29 cellular contexts compared by ENCODE assay signal in genomic region chr5:143649869-143650268, GRCh38.
DNase-seq lines count a peak whose midpoint lies in the region; ATAC-seq and TF ChIP-seq lines count a peak whose summit lies in the region.
"Had no signal": no experiment of that assay in that cellular context is flagged by ENCODE, and none has a peak within 500 bp of the region (broad histone marks: within the 10 kb centered on the region; RNA-seq: fewer than 3 reads in every experiment).

No MANE protein-coding gene starts in this region.

- H3K9me3 ChIP-seq in smooth muscle cell (replicated peaks; ENCODE audit: low read depth), result no peaks in the 10 kb centered on the region
- H3K9me3 ChIP-seq: gastrocnemius medialis, neutrophil, prostate gland, SJSA1, tibial artery had no signal

- H3K4me2 ChIP-seq in smooth muscle cell, result no peak overlapping the region
- H3K4me2 ChIP-seq: hepatocyte had no signal

- H3K4me3 Mint-ChIP-seq in MCF 10A (ENCODE audit: unreplicated experiment), result no peak overlapping the region
- H3K4me3 Mint-ChIP-seq: B cell; CD8-positive, alpha-beta memory T cell; immature natural killer cell; stimulated activated naive CD8-positive, alpha-beta T cell treated with anti-CD3 and anti-CD28 coated beads, Interleukin-15, amount 100 ng/mL, for 72 hours; T-cell had no signal

- H3K4me3 ChIP-seq in fibroblast of the aortic adventitia (ENCODE audit: low read depth, low read length), result no peak overlapping the region
- no peak overlapping the region for H3K4me3 ChIP-seq in smooth muscle cell
- H3K4me3 ChIP-seq: gastrocnemius medialis, hepatocyte, prostate gland, SJSA1, tibial artery had no signal

- H2AFZ ChIP-seq in smooth muscle cell (ENCODE audit: low read depth), result peak overlapping the region; percentile 43
- H2AFZ ChIP-seq: hepatocyte had no signal

- peaks cover 17% of the 10 kb centered on the region for H3K4me1 Mint-ChIP-seq in MCF 10A (ENCODE audit: insufficient read depth, unreplicated experiment)
- H3K4me1 Mint-ChIP-seq: B cell, immature natural killer cell had no signal

- ATAC-seq in HG03039 (IDR thresholded peaks at IDR 0.05; ENCODE audit: unreplicated experiment), result no peak
- no peak for ATAC-seq in GM21526 (IDR thresholded peaks at IDR 0.05; ENCODE audit: low FRiP score, unreplicated experiment)
- ATAC-seq: gastrocnemius medialis; HCT116; Panc1; stimulated activated naive CD8-positive, alpha-beta T cell treated with anti-CD3 and anti-CD28 coated beads, Interleukin-15, amount 100 ng/mL, for 72 hours; T-cell had no signal

- intact Hi-C loops in MCF 10A (cut with micrococcal nuclease), result no loop called here

- DNase-seq in NOMO-1 (lab: John Stamatoyannopoulos, UW; ENCODE audit: unreplicated experiment in 2 of 2) (peak; percentile 10 to 45), NOMO-1 treated with dmso at 0.1 percent for 144 hours (lab: John Stamatoyannopoulos, UW; ENCODE audit: unreplicated experiment) (no peak), MV-4-11 (lab: John Stamatoyannopoulos, UW) (peak; percentile 80), fibroblast of the aortic adventitia (ENCODE audit: low read depth) (peak; percentile 38), smooth muscle cell (lab: John Stamatoyannopoulos, UW; ENCODE audit: unreplicated experiment) (no peak), MCF 10A (ENCODE audit: unreplicated experiment) (no peak)
- DNase-seq: 8988T; activated CD4-positive, alpha-beta T cell treated with anti-CD3 and anti-CD28 coated beads, Interleukin-2, amount 50 U/mL, for 48 hours; activated naive CD4-positive, alpha-beta T cell treated with Interleukin-2 at 50 U/mL for 16 hours; CD8-positive, alpha-beta memory T cell; DMS153; effector CD8-positive, alpha-beta T cell; erythroblast; gastrocnemius medialis; immature natural killer cell; KG1; mesenchymal stem cell; stimulated activated naive CD8-positive, alpha-beta T cell treated with anti-CD3 and anti-CD28 coated beads, Interleukin-15, amount 100 ng/mL, for 72 hours; T-cell had no signal

- H4K20me1 ChIP-seq in smooth muscle cell (ENCODE audit: low read depth), result no peaks in the 10 kb centered on the region

- H3K27me3 ChIP-seq in smooth muscle cell (ENCODE audit: low read depth), result no peaks in the 10 kb centered on the region
- H3K27me3 ChIP-seq: gastrocnemius medialis, hepatocyte, neutrophil, SJSA1, tibial artery had no signal

- H3K36me3 ChIP-seq in smooth muscle cell (ENCODE audit: low read depth), result no peaks in the 10 kb centered on the region
- H3K36me3 ChIP-seq: gastrocnemius medialis, neutrophil, prostate gland, SJSA1, tibial artery had no signal

- BruUV-seq in MCF 10A (replicated peaks; lab: Mats Ljungman, UMichigan), result no TSS peak

- H3K27ac Mint-ChIP-seq in MCF 10A (ENCODE audit: low read depth, unreplicated experiment), result no peak overlapping the region
- H3K27ac Mint-ChIP-seq: B cell; immature natural killer cell; stimulated activated naive CD8-positive, alpha-beta T cell treated with anti-CD3 and anti-CD28 coated beads, Interleukin-15, amount 100 ng/mL, for 72 hours; T-cell had no signal

- no peaks in the 10 kb centered on the region for H3K27me3 Mint-ChIP-seq in MCF 10A (ENCODE audit: insufficient read depth, unreplicated experiment)
- H3K27me3 Mint-ChIP-seq: B cell; CD8-positive, alpha-beta memory T cell; stimulated activated naive CD8-positive, alpha-beta T cell treated with anti-CD3 and anti-CD28 coated beads, Interleukin-15, amount 100 ng/mL, for 72 hours had no signal

- no peak overlapping the region for H3K27ac ChIP-seq in smooth muscle cell (ENCODE audit: low read depth)
- H3K27ac ChIP-seq: gastrocnemius medialis, hepatocyte, neutrophil, prostate gland, SJSA1 had no signal

- H3K9me3 Mint-ChIP-seq in MCF 10A (ENCODE audit: unreplicated experiment), result no peaks in the 10 kb centered on the region
- H3K9me3 Mint-ChIP-seq: CD8-positive, alpha-beta memory T cell; immature natural killer cell; stimulated activated naive CD8-positive, alpha-beta T cell treated with anti-CD3 and anti-CD28 coated beads, Interleukin-15, amount 100 ng/mL, for 72 hours; T-cell had no signal

- no peaks in the 10 kb centered on the region for H3K36me3 Mint-ChIP-seq in MCF 10A (ENCODE audit: insufficient read depth, unreplicated experiment)
- H3K36me3 Mint-ChIP-seq: CD8-positive, alpha-beta memory T cell; immature natural killer cell; T-cell had no signal

- CTCF ChIA-PET in MCF 10A (lab: Yijun Ruan, JAX), result interaction anchor here (1.1 kb wide), 1 partner anchor 16 kb away, joined by 3 read pairs; no protein-coding TSS in a partner anchor

- H3K9ac ChIP-seq in smooth muscle cell (ENCODE audit: low read depth), result no peak overlapping the region

- TF ChIP-seq CTCF in fibroblast of the aortic adventitia (IDR thresholded peaks at IDR 0.05; ENCODE audit: insufficient read depth, low read length), result no peak
- TF ChIP-seq CTCF in smooth muscle cell (IDR thresholded peaks at IDR 0.05; ENCODE audit: borderline replicate concordance, insufficient read depth, poor library complexity, severe bottlenecking), result no peak
- no peak for TF ChIP-seq CTCF in MCF 10A (IDR thresholded peaks at IDR 0.05; ENCODE audit: unreplicated experiment)

- H3F3A ChIP-seq in smooth muscle cell (ENCODE audit: low read depth), result peaks cover 2% of the 10 kb centered on the region

- H3K79me2 ChIP-seq in smooth muscle cell (ENCODE audit: low read depth), result no peaks in the 10 kb centered on the region
- H3K79me2 ChIP-seq: hepatocyte had no signal

- no peaks in the 10 kb centered on the region for H3K4me1 ChIP-seq in smooth muscle cell (ENCODE audit: low read depth)
- H3K4me1 ChIP-seq: prostate gland had no signal

- POLR2A ChIA-PET in MCF 10A (lab: Yijun Ruan, JAX), result interaction anchor here (0.6 kb wide), 1 partner anchor 246 kb away, joined by 3 read pairs; no protein-coding TSS in a partner anchor

Comparison
In these comparisons a context has a peak if more than half of its experiments do, and no peak if none do; other contexts are left out.
1. DNase-seq: peak in NOMO-1 (2 of 2), MV-4-11 (single experiment) and fibroblast of the aortic adventitia (single experiment); none in NOMO-1 treated with dmso at 0.1 percent for 144 hours (single experiment), smooth muscle cell (single experiment) and MCF 10A (single experiment).